1 cellular context compared by ENCODE assay signal in genomic region chr6:51153109-51153508, GRCh38.
TF ChIP-seq lines count a peak whose summit lies in the region.

No MANE protein-coding gene starts in this region.

TF ChIP-seq in K562, 482 proteins besides CTCF, POLR2A, EP300 and RAD21 (continued from another document):
- TF ChIP-seq ZBTB43 (CRISPR knock-in tag; IDR thresholded peaks at IDR 0.05) (no peak), ETV6 (IDR thresholded peaks at IDR 0.05; ENCODE audit: borderline replicate concordance in 1 of 2, low read depth in 2 of 2, low read length in 1 of 2) (0 out of 4 replicates have a peak, but pooled peaks of 1 of the 2 experiments have one; percentile 24), ETV6 (CRISPR knock-in tag; IDR thresholded peaks at IDR 0.05; ENCODE audit: borderline replicate concordance) (no peak), SOX6 (IDR thresholded peaks at IDR 0.05) (peak; percentile 65), SMARCA4 (IDR thresholded peaks at IDR 0.05) (peak; percentile 80), FOSL1 (tag; conservative IDR thresholded peaks at IDR 0.05) (peak; percentile 46), GABPA (tag; conservative IDR thresholded peaks at IDR 0.05; ENCODE audit: low read depth) (0 out of 2 replicates have a peak, but pooled peaks have one; percentile 12), HMBOX1 (IDR thresholded peaks at IDR 0.05) (peak; percentile 45; the same call in 1 of the 2 replicates), NFIC (IDR thresholded peaks at IDR 0.05) (no peak), ARHGAP35 (IDR thresholded peaks at IDR 0.05; ENCODE audit: partially characterized antibody) (no peak), E4F1 (CRISPR knock-in tag; IDR thresholded peaks at IDR 0.05; ENCODE audit: borderline replicate concordance) (no peak), SMARCC2 (IDR thresholded peaks at IDR 0.05; ENCODE audit: low read depth) (peak; percentile 51; the same call in 1 of the 2 replicates), AFF4 (CRISPR knock-in tag; IDR thresholded peaks at IDR 0.05) (no peak), BRF1 (IDR thresholded peaks at IDR 0.05; ENCODE audit: borderline replicate concordance, extremely low read depth, insufficient read length) (no peak), NR4A1 (CRISPR knock-in tag; IDR thresholded peaks at IDR 0.05) (no peak), NR4A1 (tag; IDR thresholded peaks at IDR 0.05) (no peak), ZNF696 (CRISPR knock-in tag; conservative IDR thresholded peaks at IDR 0.05) (no peak), DACH1 (IDR thresholded peaks at IDR 0.05; ENCODE audit: partially characterized antibody) (peak; percentile 73), ZNF76 (CRISPR knock-in tag; IDR thresholded peaks at IDR 0.05; ENCODE audit: borderline replicate concordance) (no peak), TCF3 (CRISPR knock-in tag; IDR thresholded peaks at IDR 0.05) (0 out of 2 replicates have a peak, but pooled peaks have one; percentile 19), ZNF586 (CRISPR knock-in tag; conservative IDR thresholded peaks at IDR 0.05) (no peak), JUND (IDR thresholded peaks at IDR 0.05; ENCODE audit: borderline replicate concordance, low read depth, low read length) (peak; percentile 55; the same call in 1 of the 2 replicates), JUND (tag; IDR thresholded peaks at IDR 0.05; ENCODE audit: borderline replicate concordance, low read depth, low read length) (no peak; the same call in 2 of the 3 replicates), POLR2AphosphoS2 (IDR thresholded peaks at IDR 0.05; ENCODE audit: low read length) (no peak), ZNF668 (CRISPR knock-in tag; IDR thresholded peaks at IDR 0.05) (no peak), BRD9 (IDR thresholded peaks at IDR 0.05; ENCODE audit: low read depth, partially characterized antibody) (peak; percentile 29), L3MBTL2 (IDR thresholded peaks at IDR 0.05) (peak; percentile 29; the same call in 1 of the 2 replicates), EZH2 (IDR thresholded peaks at IDR 0.05; ENCODE audit: borderline replicate concordance, low read depth, low read length) (no peak), PKNOX1 (IDR thresholded peaks at IDR 0.05) (peak; percentile 89), GATA2 (CRISPR knock-in tag; IDR thresholded peaks at IDR 0.05) (peak; percentile 28; the same call in 1 of the 2 replicates), PBX2 (CRISPR knock-in tag; IDR thresholded peaks at IDR 0.05; ENCODE audit: low read depth) (no peak), PBX2 (tag; conservative IDR thresholded peaks at IDR 0.05; ENCODE audit: low read depth) (peak; percentile 93), DPF2 (IDR thresholded peaks at IDR 0.05) (peak; percentile 91), EWSR1 (IDR thresholded peaks at IDR 0.05; ENCODE audit: borderline replicate concordance, low read depth, partially characterized antibody) (no peak), TAF9B (IDR thresholded peaks at IDR 0.05; ENCODE audit: partially characterized antibody) (peak; percentile 34), TRIM24 (IDR thresholded peaks at IDR 0.05) (peak; percentile 14 to 43; a peak in 1 of 4 replicates), HMGN3 (IDR thresholded peaks at IDR 0.05; ENCODE audit: borderline replicate concordance, extremely low read depth, insufficient read length, low read depth, low read length) (no peak), CREB3L1 (IDR thresholded peaks at IDR 0.05; ENCODE audit: borderline replicate concordance, low read depth) (no peak), ELF1 (tag; IDR thresholded peaks at IDR 0.05) (peak; percentile 67; the same call in 1 of the 2 replicates), SMARCE1 (IDR thresholded peaks at IDR 0.05) (peak; percentile 75), ZNF184 (CRISPR knock-in tag; IDR thresholded peaks at IDR 0.05) (no peak), LCOR (CRISPR knock-in tag; IDR thresholded peaks at IDR 0.05) (no peak), TEAD4 (IDR thresholded peaks at IDR 0.05; ENCODE audit: low read length) (peak; percentile 47), TEAD4 (CRISPR knock-in tag; IDR thresholded peaks at IDR 0.05; ENCODE audit: borderline replicate concordance) (no peak), CBFA2T3 (IDR thresholded peaks at IDR 0.05) (peak; percentile 72), CREM (IDR thresholded peaks at IDR 0.05; ENCODE audit: low read depth) (peak; percentile 74), CBFA2T2 (conservative IDR thresholded peaks at IDR 0.05) (peak; percentile 34; the same call in 1 of the 2 replicates), ZNF57 (CRISPR knock-in tag; IDR thresholded peaks at IDR 0.05) (no peak)
